ENCODE assay signal across 6 cellular contexts in the genomic region with DNA sequence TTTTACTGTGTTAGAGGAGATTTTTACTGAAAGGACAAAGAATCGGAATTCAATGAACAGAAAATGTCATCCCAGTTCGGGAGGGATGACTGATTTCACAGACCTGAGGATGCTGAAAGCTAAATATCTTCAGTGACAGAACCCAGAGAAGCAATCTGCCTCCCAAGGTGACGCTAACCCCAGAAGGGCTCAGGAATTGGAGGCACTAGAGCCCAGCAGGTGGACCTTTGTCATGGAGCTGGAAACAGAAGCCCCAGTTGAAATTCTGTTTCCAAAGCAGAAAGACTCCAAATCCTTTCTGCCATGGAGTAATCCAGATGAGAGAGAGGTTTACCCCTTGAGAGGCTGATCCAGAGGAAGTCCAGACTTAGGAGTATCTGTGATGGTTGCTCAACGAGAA.
DNase-seq lines count a peak whose midpoint lies in the region; ATAC-seq, FAIRE-seq and TF ChIP-seq lines count a peak whose summit lies in the region.
"Not testable (repeated sequence)": the region's sequence is repeated elsewhere in the genome, so short reads cannot be mapped to it uniquely, and the experiment has no call there.

No MANE protein-coding gene starts in this region.

- not testable (repeated sequence) for H3K4me3 Mint-ChIP-seq in GM23338

- peak; percentile 38 for FAIRE-seq in D721Med (lab: Jason Lieb, UNC)
- peak; percentile 38 for FAIRE-seq in GM12878 (lab: Jason Lieb, UNC)
- peak; percentile 89 for FAIRE-seq in bronchial epithelial cell (lab: Jason Lieb, UNC)
- peak; percentile 60 for FAIRE-seq in keratinocyte (lab: Jason Lieb, UNC)

- not testable (repeated sequence) for TF ChIP-seq RAD21 in GM12878 (IDR thresholded peaks at IDR 0.05; ENCODE audit: insufficient read depth, low read depth, low read length)

- RAD21 ChIA-PET in GM12878 (lab: Charles Lee; ENCODE audit: unreplicated experiment): not testable (repeated sequence)

- H3K4me1 ChIP-seq in GM23338 (ENCODE audit: insufficient read depth); GM12878 (ENCODE audit: control insufficient read depth, insufficient read depth, low read length); keratinocyte (ENCODE audit: control insufficient read depth, extremely low read depth, insufficient read depth, low read length): not testable (repeated sequence)
- peaks cover 38% of the 10 kb centered on the region for H3K4me1 ChIP-seq in PC-9 (replicated peaks; ENCODE audit: insufficient read depth)

- ATAC-seq in GM23338: peak; percentile 84
- not testable (repeated sequence) for ATAC-seq in GM12878

- not testable (repeated sequence) for H3K27ac Mint-ChIP-seq in GM23338

- peaks cover 19% of the 10 kb centered on the region for H3K4me1 Mint-ChIP-seq in GM23338

- H4K20me1 ChIP-seq in GM23338 (replicated peaks; ENCODE audit: insufficient read depth); PC-9 (ENCODE audit: insufficient read depth); GM12878 (ENCODE audit: control insufficient read depth, insufficient read depth); keratinocyte (ENCODE audit: control insufficient read depth, extremely low read depth, insufficient read depth, low read length): not testable (repeated sequence)

- not testable (repeated sequence) for H3K27me3 ChIP-seq in GM23338 (ENCODE audit: insufficient read depth); PC-9 (ENCODE audit: insufficient read depth, low read depth); GM12878 (replicated peaks in 1 of 2; ENCODE audit: control insufficient read depth in 2 of 2, insufficient read depth in 2 of 2, low read length in 1 of 2); bronchial epithelial cell (ENCODE audit: control insufficient read depth, insufficient read depth, low read length); keratinocyte (ENCODE audit: control insufficient read depth, extremely low read depth, insufficient read depth, low read length)

- peak overlapping the region; percentile 57; the same call in 1 of the 2 replicates for H2AFZ ChIP-seq in GM23338
- not testable (repeated sequence) for H2AFZ ChIP-seq in PC-9; GM12878 (ENCODE audit: control insufficient read depth, low read depth, low read length); keratinocyte (ENCODE audit: control insufficient read depth, low read length)

- H3K27me3 Mint-ChIP-seq in GM23338 (ENCODE audit: insufficient read depth, low read depth, poor library complexity): not testable (repeated sequence)

- WGBS in GM12878 (ENCODE audit: insufficient coverage, insufficient replicate concordance, low lambda C conversion rate, missing lambda C conversion rate): 25% methylated on average over 4 of the region's 4 CpGs

- POLR2A ChIA-PET in PC-9 (lab: Charles Lee; ENCODE audit: unreplicated experiment): interaction anchor here (0.7 kb wide), 2 partner anchors 15 to 52 kb away, joined by 3 to 6 read pairs; no protein-coding TSS in a partner anchor
- POLR2A ChIA-PET in GM12878 (lab: Charles Lee): not testable (repeated sequence)

- not testable (repeated sequence) for H3K79me2 ChIP-seq in GM23338 (replicated peaks; ENCODE audit: insufficient read depth); PC-9 (ENCODE audit: low read depth); GM12878 (ENCODE audit: control insufficient read depth, insufficient read depth, low read length); keratinocyte (ENCODE audit: control insufficient read depth, insufficient read depth, low read length)

- BruUV-seq in PC-9 (replicated peaks; lab: Mats Ljungman, UMichigan): TSS peak; percentile 84
- BruUV-seq in GM12878 (replicated peaks; lab: Mats Ljungman, UMichigan): not testable (repeated sequence)

- H3K27ac ChIP-seq in GM23338 (ENCODE audit: low read depth) (0 out of 2 replicates have a peak overlapping the region, but pooled peaks have one; percentile 72), PC-9 (peak overlapping the region; percentile 43)
- not testable (repeated sequence) for H3K27ac ChIP-seq in GM12878 (ENCODE audit: control insufficient read depth, insufficient read depth); keratinocyte (ENCODE audit: control insufficient read depth, insufficient read depth, low read length)

- H3K36me3 ChIP-seq in GM23338 (ENCODE audit: insufficient read depth); PC-9 (ENCODE audit: low read depth); GM12878 (ENCODE audit: control insufficient read depth in 2 of 2, insufficient read depth in 2 of 2, low read length in 1 of 2); bronchial epithelial cell (ENCODE audit: control insufficient read depth, insufficient read depth, low read length); keratinocyte (ENCODE audit: control insufficient read depth in 2 of 2, extremely low read depth in 1 of 2, insufficient read depth in 2 of 2, low read length in 2 of 2): not testable (repeated sequence)

- CTCF ChIA-PET in PC-9 (lab: Charles Lee); GM12878 (lab: Yijun Ruan, JAX): not testable (repeated sequence)

- TF ChIP-seq EP300 in GM12878 (IDR thresholded peaks at IDR 0.05; ENCODE audit: borderline replicate concordance in 1 of 2, control insufficient read depth in 1 of 2, low read depth in 2 of 2, low read length in 2 of 2): not testable (repeated sequence)

- TF ChIP-seq POLR2A in GM12878 (IDR thresholded peaks at IDR 0.05; ENCODE audit: low read depth, low read length): not testable (repeated sequence)

- not testable (repeated sequence) for H3K9me3 ChIP-seq in PC-9 (ENCODE audit: insufficient read depth, low read depth); GM12878 (replicated peaks; ENCODE audit: control insufficient read depth, insufficient read depth, low read length); keratinocyte (ENCODE audit: control insufficient read depth, low read depth, low read length)

- not testable (repeated sequence) for H3K9me3 Mint-ChIP-seq in GM23338

- intact Hi-C loops in PC-9 (cut with micrococcal nuclease; ENCODE audit: unreplicated experiment): loop anchor here (2.0 kb wide), 2 partner anchors 16 to 56 kb away; no protein-coding TSS in a partner anchor
- intact Hi-C loops in GM12878 (cut with micrococcal nuclease; ENCODE audit: unreplicated experiment): not testable (repeated sequence)

- in situ Hi-C loops in GM12878 (cut with MboI): not testable (repeated sequence)

- not testable (repeated sequence) for DNase-seq in D721Med (ENCODE audit: insufficient read length, low spot score); GM23338 (ENCODE audit: low spot score); PC-9; GM12878 (ENCODE audit: low read depth, low spot score); bronchial epithelial cell (ENCODE audit: low read depth); keratinocyte (ENCODE audit: low read depth, low spot score)

- not testable (repeated sequence) for H3K9ac ChIP-seq in GM12878 (ENCODE audit: control insufficient read depth, insufficient read depth, low read length); keratinocyte (ENCODE audit: control insufficient read depth, extremely low read depth, insufficient read depth, low read length)

- dilution Hi-C loops in keratinocyte (cut with MboI; ENCODE audit: extremely low pct_ligation_motif_present, low sequenced_read_pairs): not testable (repeated sequence)

- H3K9me1 ChIP-seq in keratinocyte (ENCODE audit: control insufficient read depth, extremely low read depth, insufficient read depth, low read length): not testable (repeated sequence)

- H3K9me2 ChIP-seq in GM23338 (ENCODE audit: insufficient read depth); PC-9 (ENCODE audit: insufficient read depth): not testable (repeated sequence)

- not testable (repeated sequence) for H3K4me3 ChIP-seq in GM23338; PC-9; GM12878; bronchial epithelial cell (ENCODE audit: low read depth, low read length); keratinocyte (ENCODE audit: control insufficient read depth in 2 of 3, extremely low read depth in 1 of 3, insufficient read depth in 2 of 3, low read depth in 1 of 3, low read length in 3 of 3)

- SMC1A ChIA-PET in GM12878 (lab: Charles Lee; ENCODE audit: uncharacterized antibody, unreplicated experiment): not testable (repeated sequence)

- H3K4me2 ChIP-seq in GM23338; GM12878 (ENCODE audit: control insufficient read depth, insufficient read depth); keratinocyte (ENCODE audit: control insufficient read depth, extremely low read depth, insufficient read depth, low read depth, low read length): not testable (repeated sequence)
- peak overlapping the region; percentile 12 for H3K4me2 ChIP-seq in PC-9

- TF ChIP-seq CTCF in D721Med (IDR thresholded peaks at IDR 0.05; ENCODE audit: insufficient read depth, missing control alignments); GM23338 (conservative IDR thresholded peaks at IDR 0.05; ENCODE audit: low read depth in 2 of 2); PC-9 (conservative IDR thresholded peaks at IDR 0.05); GM12878 (IDR thresholded peaks at IDR 0.05 in 2 of 3, conservative IDR thresholded peaks at IDR 0.05 in 1 of 3; ENCODE audit: control insufficient read depth in 2 of 3, extremely low read depth in 1 of 3, insufficient read depth in 1 of 3, low read depth in 3 of 3, low read length in 3 of 3); bronchial epithelial cell (IDR thresholded peaks at IDR 0.05; ENCODE audit: insufficient read depth, low read length, severe bottlenecking); keratinocyte (optimal IDR thresholded peaks at IDR 0.05 in 1 of 3, IDR thresholded peaks at IDR 0.05 in 1 of 3, conservative IDR thresholded peaks at IDR 0.05 in 1 of 3; ENCODE audit: extremely low read depth in 1 of 3, insufficient read depth in 2 of 3, low read length in 3 of 3): not testable (repeated sequence)

- H3F3A ChIP-seq in GM23338 (replicated peaks; ENCODE audit: low read depth); PC-9 (ENCODE audit: insufficient read depth, low read depth): not testable (repeated sequence)

- H3K36me3 Mint-ChIP-seq in GM23338 (ENCODE audit: low read depth): not testable (repeated sequence)
